ENCODE assay signal across 17 cellular contexts in genomic region chr6:11325431-11325830, GRCh38.
"Had no signal": no experiment of that assay in that cellular context is flagged by ENCODE, and none has a peak within 500 bp of the region (broad histone marks: within the 10 kb centered on the region; RNA-seq: fewer than 3 reads in every experiment).

No MANE protein-coding gene starts in this region.

- H3K4me2 ChIP-seq: neural progenitor cell had no signal

- H3K9ac ChIP-seq: neural progenitor cell had no signal

- H3K36me3 ChIP-seq: brain microvascular endothelial cell, neural progenitor cell, prostate gland, SJCRH30, upper lobe of right lung had no signal

- H3K4me3 Mint-ChIP-seq: activated B cell treated with CpG ODN at 0.5 μM for 24 hours, neural progenitor cell had no signal

- H3K27ac ChIP-seq: brain microvascular endothelial cell, dorsolateral prefrontal cortex, epithelial cell of prostate, neural progenitor cell, prostate gland, SJCRH30, skin epidermis, upper lobe of right lung had no signal

- H3K4me3 ChIP-seq: dorsolateral prefrontal cortex, neural progenitor cell, prostate gland, SJCRH30, skin epidermis, upper lobe of right lung had no signal

- H3K9me3 ChIP-seq: prostate gland, SJCRH30, upper lobe of right lung had no signal

- H2AFZ ChIP-seq: neural progenitor cell had no signal

- H3K36me3 Mint-ChIP-seq: neural progenitor cell had no signal

- H3K9me3 Mint-ChIP-seq: activated B cell treated with CpG ODN at 0.5 μM for 24 hours, neural progenitor cell had no signal

- H3K27me3 Mint-ChIP-seq: activated B cell treated with CpG ODN at 0.5 μM for 24 hours; activated CD4-positive, alpha-beta T cell treated with anti-CD3 and anti-CD28 coated beads, Interleukin-2, amount 10 ng/mL, durations not matched to agents 7 days and 5 days had no signal

- ATAC-seq: left ventricle myocardium superior, right cardiac atrium, upper lobe of right lung had no signal

- H3K4me1 ChIP-seq: neural progenitor cell, prostate gland, SJCRH30 had no signal

- H3K27ac Mint-ChIP-seq: neural progenitor cell had no signal

- H3K27me3 ChIP-seq: brain microvascular endothelial cell, dorsolateral prefrontal cortex, neural progenitor cell, SJCRH30, upper lobe of right lung had no signal

- DNase-seq: activated B cell treated with CpG ODN at 0.5 μM for 24 hours; activated CD4-positive, alpha-beta T cell treated with anti-CD3 and anti-CD28 coated beads, Interleukin-2, amount 10 ng/mL, durations not matched to agents 7 days and 5 days; aorta; brain microvascular endothelial cell; central memory CD4-positive, alpha-beta T cell; dorsolateral prefrontal cortex; foreskin fibroblast; left ventricle myocardium superior; right cardiac atrium; SJCRH30; stimulated activated CD4-positive, alpha-beta T cell treated with anti-CD3 and anti-CD28 coated beads, Interleukin-15, amount 100 ng/mL, for 24 hours; stimulated activated CD4-positive, alpha-beta T cell treated with anti-CD3 and anti-CD28 coated beads, Interleukin-2, amount 100 ng/mL, for 48 hours; upper lobe of right lung had no signal
